ENCODE assay signal across 1 cellular context in genomic region chr10:5810235-5810634, GRCh38.
TF ChIP-seq lines count a peak whose summit lies in the region.

No MANE protein-coding gene starts in this region.

TF ChIP-seq in liver, 16 proteins besides CTCF, POLR2A, EP300 and RAD21 (continued from another document):
- TF ChIP-seq REST (IDR thresholded peaks at IDR 0.05) (no peak), GABPA (IDR thresholded peaks at IDR 0.05 in 1 of 2, conservative IDR thresholded peaks at IDR 0.05 in 1 of 2) (no peak), RXRA (IDR thresholded peaks at IDR 0.05) (no peak), NR2F2 (IDR thresholded peaks at IDR 0.05) (no peak)
